In genomic region chr6:3016473-3017280, GRCh38 we compare ENCODE assay signal across 1 cellular context.
TF ChIP-seq lines count a peak whose summit lies in the region.

No MANE protein-coding gene starts in this region.

TF ChIP-seq in K562, 482 proteins besides CTCF, POLR2A, EP300 and RAD21 (continued from another document):
- no peak for TF ChIP-seq BRF2 (IDR thresholded peaks at IDR 0.05; ENCODE audit: borderline replicate concordance, insufficient read depth, insufficient read length)
- no peak for TF ChIP-seq GABPA (tag; conservative IDR thresholded peaks at IDR 0.05; ENCODE audit: low read depth)
- TF ChIP-seq NUFIP1 (IDR thresholded peaks at IDR 0.05; ENCODE audit: partially characterized antibody) = no peak
- no peak for TF ChIP-seq NFE2 (IDR thresholded peaks at IDR 0.05; ENCODE audit: low read depth)
- no peak for TF ChIP-seq ZC3H11A (IDR thresholded peaks at IDR 0.05; ENCODE audit: low read depth, low read length)
- no peak for TF ChIP-seq CHD1 (IDR thresholded peaks at IDR 0.05; ENCODE audit: low read length)
- no peak for TF ChIP-seq SMARCB1 (IDR thresholded peaks at IDR 0.05; ENCODE audit: insufficient read length, low read depth)
- no peak for TF ChIP-seq ZNF274 (IDR thresholded peaks at IDR 0.05; ENCODE audit: borderline replicate concordance, low read depth, low read length)
- TF ChIP-seq KLF13 (tag; IDR thresholded peaks at IDR 0.05; ENCODE audit: borderline replicate concordance, low read depth) = no peak
- TF ChIP-seq ZBTB33 (CRISPR knock-in tag; IDR thresholded peaks at IDR 0.05) = peak; percentile 78
- no peak for TF ChIP-seq MAZ (CRISPR knock-in tag; conservative IDR thresholded peaks at IDR 0.05 in 1 of 2, IDR thresholded peaks at IDR 0.05 in 1 of 2)
- no peak for TF ChIP-seq TFAM (CRISPR knock-in tag; conservative IDR thresholded peaks at IDR 0.05)
- TF ChIP-seq MEF2D (tag; conservative IDR thresholded peaks at IDR 0.05; ENCODE audit: low read depth) = no peak
- no peak for TF ChIP-seq XRCC3 (IDR thresholded peaks at IDR 0.05)
- no peak for TF ChIP-seq ZNF232 (CRISPR knock-in tag; IDR thresholded peaks at IDR 0.05)
